In genomic region chr7:102439963-102440795, GRCh38 we compare ENCODE assay signal across 8 cellular contexts. TPM values are rescaled to one million over a fixed set of nuclear protein-coding genes. Genes with fewer than 3 reads are reported as not detected.
A peak's percentile ranks its signal among the peaks of the same experiment; 100 is the strongest.
DNase-seq lines count a peak whose midpoint lies in the region; ATAC-seq and TF ChIP-seq lines count a peak whose summit lies in the region.
"Had no signal": no experiment of that assay in that cellular context is flagged by ENCODE, and none has a peak within 500 bp of the region (broad histone marks: within the 10 kb centered on the region; RNA-seq: fewer than 3 reads in every experiment).

No MANE protein-coding gene starts in this region.

- no peak overlapping the region for H2AFZ ChIP-seq in OCI-LY3 (ENCODE audit: low read depth, low read length)

- H3K4me1 ChIP-seq in OCI-LY3 (ENCODE audit: low read length), result peaks cover 32% of the 10 kb centered on the region
- peaks cover 0 to 13% (median 9%) of the 10 kb centered on the region in 12 donors for H3K4me1 ChIP-seq in heart left ventricle

- peaks cover 33% of the 10 kb centered on the region for H3K79me2 ChIP-seq in OCI-LY3 (ENCODE audit: low read length)

- H3K27me3 ChIP-seq in OCI-LY3 (ENCODE audit: low read depth, low read length) (no peaks in the 10 kb centered on the region), heart left ventricle (no peaks in the 10 kb centered on the region)

- no peak overlapping the region for H3K4me3 ChIP-seq in OCI-LY3 (ENCODE audit: low read length)
- H3K4me3 ChIP-seq in heart left ventricle, result no peak overlapping the region

- peaks cover 23% of the 10 kb centered on the region for H3K4me1 Mint-ChIP-seq in activated naive CD4-positive, alpha-beta T cell treated with anti-CD3 and anti-CD28 coated beads, Interleukin-2, amount 10 ng/mL, durations not matched to agents 7 days and 5 days

- no peak for TF ChIP-seq POLR2A in heart left ventricle (IDR thresholded peaks at IDR 0.05)

- DNase-seq in 8988T, result peak; percentile 81
- peak; percentile 68 to 89 (median 76) for DNase-seq in heart left ventricle
- DNase-seq in GM10266 (ENCODE audit: extremely low spot score), result no peak
- no peak for DNase-seq in NCI-H524 treated with DMSO at 0.1 percent for 48 hours (lab: John Stamatoyannopoulos, UW)
- no peak for DNase-seq in activated naive CD4-positive, alpha-beta T cell treated with anti-CD3 and anti-CD28 coated beads, Interleukin-2, amount 10 ng/mL, durations not matched to agents 7 days and 5 days
- DNase-seq: AML-193 had no signal

- peaks cover 3% of the 10 kb centered on the region; the same call in 1 of the 2 replicates for H3K9me3 ChIP-seq in OCI-LY3 (ENCODE audit: insufficient read depth, low read length)
- no peaks in the 10 kb centered on the region for H3K9me3 ChIP-seq in heart left ventricle

- H3K4me2 ChIP-seq in OCI-LY3 (ENCODE audit: low read length), result no peak overlapping the region

- no peak for TF ChIP-seq CTCF in OCI-LY3 (IDR thresholded peaks at IDR 0.05; ENCODE audit: low read depth, low read length)
- no peak for TF ChIP-seq CTCF in heart left ventricle (IDR thresholded peaks at IDR 0.05)
- TF ChIP-seq CTCF in GM10266 (IDR thresholded peaks at IDR 0.05; ENCODE audit: control insufficient read depth, insufficient read depth, low read depth, missing control alignments), result no peak

- H3K27ac ChIP-seq in OCI-LY3 (ENCODE audit: low read length) (0 out of 2 replicates have a peak overlapping the region, but pooled peaks have one; percentile 94), heart left ventricle (peak overlapping the region in 9 of 12 donors; percentile 14 to 72 (median 42))

- CTCF ChIA-PET in activated naive CD4-positive, alpha-beta T cell treated with anti-CD3 and anti-CD28 coated beads, Interleukin-2, amount 10 ng/mL, durations not matched to agents 7 days and 5 days (lab: Charles Lee), result interaction anchor here (1.0 to 3.1 kb wide), 5 partner anchors 10 to 36 kb away, joined by 3 to 14 read pairs (median 3); no protein-coding TSS in a partner anchor

- H3K27ac Mint-ChIP-seq in activated naive CD4-positive, alpha-beta T cell treated with anti-CD3 and anti-CD28 coated beads, Interleukin-2, amount 10 ng/mL, durations not matched to agents 7 days and 5 days, result no peak overlapping the region
- H3K27ac Mint-ChIP-seq: activated naive CD8-positive, alpha-beta T cell had no signal

- no peaks in the 10 kb centered on the region for H3K27me3 Mint-ChIP-seq in activated naive CD4-positive, alpha-beta T cell treated with anti-CD3 and anti-CD28 coated beads, Interleukin-2, amount 10 ng/mL, durations not matched to agents 7 days and 5 days
- H3K27me3 Mint-ChIP-seq: activated naive CD8-positive, alpha-beta T cell had no signal

- no peaks in the 10 kb centered on the region for H3K9me3 Mint-ChIP-seq in activated naive CD4-positive, alpha-beta T cell treated with anti-CD3 and anti-CD28 coated beads, Interleukin-2, amount 10 ng/mL, durations not matched to agents 7 days and 5 days

- no peaks in the 10 kb centered on the region for H4K20me1 ChIP-seq in OCI-LY3 (ENCODE audit: insufficient read depth, low read length)

- ATAC-seq in heart left ventricle, result peak; percentile 52 to 90 (median 88)

- intact Hi-C loops in heart left ventricle (cut with DNase I), result no loop called here

- H3K4me3 Mint-ChIP-seq in activated naive CD4-positive, alpha-beta T cell treated with anti-CD3 and anti-CD28 coated beads, Interleukin-2, amount 10 ng/mL, durations not matched to agents 7 days and 5 days, result no peak overlapping the region
- H3K4me3 Mint-ChIP-seq: activated naive CD8-positive, alpha-beta T cell had no signal

- WGBS in heart left ventricle, 4 donors, result 53 to 64% (median 59%) methylated on average over 17 of the region's 17 CpGs

- H3K36me3 ChIP-seq in OCI-LY3 (replicated peaks; ENCODE audit: low read depth, low read length) (peaks cover 36% of the 10 kb centered on the region), heart left ventricle (peaks cover 0 to 49% (median 3%) of the 10 kb centered on the region in 9 donors)

- H3K36me3 Mint-ChIP-seq in activated naive CD4-positive, alpha-beta T cell treated with anti-CD3 and anti-CD28 coated beads, Interleukin-2, amount 10 ng/mL, durations not matched to agents 7 days and 5 days, result peaks cover 29% of the 10 kb centered on the region
- H3K36me3 Mint-ChIP-seq: activated naive CD8-positive, alpha-beta T cell had no signal

- no peak overlapping the region for H3K9ac ChIP-seq in OCI-LY3 (ENCODE audit: low read length)

RNA-seq across cellular contexts. Expression of gene ORAI2, which starts 6.8 kb away (rescaled TPM):
- total RNA-seq in heart left ventricle, result 10 to 100 TPM in 2 of 9 donors, 1 to 10 TPM in 7; 1.9 to 22.0 (median 4.8) TPM
- 10 to 100 TPM in 1 of 2 donors, 1 to 10 TPM in 1; 1.1 to 10.6 TPM for polyA plus RNA-seq in heart left ventricle

RNA-seq across cellular contexts. Expression of gene ALKBH4, which starts 24.5 kb away (rescaled TPM):
- total RNA-seq in heart left ventricle, result 10 to 100 TPM in 2 of 9 donors, 1 to 10 TPM in 7; 4.9 to 19.4 (median 6.5) TPM
- polyA plus RNA-seq in heart left ventricle, result 1 to 10 TPM; 6.8 to 7.9 TPM

RNA-seq across cellular contexts. Expression of gene LRWD1, which starts 24.6 kb away (rescaled TPM):
- total RNA-seq in heart left ventricle, result 10 to 100 TPM in 4 of 9 donors, 1 to 10 TPM in 5; 7.6 to 24.9 (median 9.7) TPM
- 10 to 100 TPM in 1 of 2 donors, 1 to 10 TPM in 1; 4.7 to 26.4 TPM for polyA plus RNA-seq in heart left ventricle

RNA-seq across cellular contexts. Expression of gene POLR2J, which starts 38.5 kb away (rescaled TPM):
- 10 to 100 TPM; 34.4 to 72.9 (median 47.4) TPM for total RNA-seq in heart left ventricle
- 100 to 1,000 TPM in 1 of 2 donors, 10 to 100 TPM in 1; 86.3 to 227 TPM for polyA plus RNA-seq in heart left ventricle

RNA-seq across cellular contexts. Expression of gene PRKRIP1, which starts 44.0 kb away (rescaled TPM):
- total RNA-seq in heart left ventricle, result 10 to 100 TPM in 5 of 9 donors, 1 to 10 TPM in 4; 7.4 to 15.2 (median 11.4) TPM
- polyA plus RNA-seq in heart left ventricle, result 10 to 100 TPM; 15.1 TPM

Comparison
In these comparisons a context has a peak if more than half of its experiments do, and no peak if none do; other contexts are left out.
1. DNase-seq: peak in 8988T (single experiment) and heart left ventricle (5 of 5); none in GM10266 (single experiment), NCI-H524 treated with DMSO at 0.1 percent for 48 hours (single experiment) and activated naive CD4-positive, alpha-beta T cell treated with anti-CD3 and anti-CD28 coated beads, Interleukin-2, amount 10 ng/mL, durations not matched to agents 7 days and 5 days (single experiment).